ENCODE assay signal across 8 cellular contexts in genomic region chr6:73728548-73729205, GRCh38. TPM values are rescaled to one million over a fixed set of nuclear protein-coding genes. Genes with fewer than 3 reads are reported as not detected.
DNase-seq lines count a peak whose midpoint lies in the region; ATAC-seq lines count a peak whose summit lies in the region.

No MANE protein-coding gene starts in this region.

- POLR2A ChIA-PET in T-cell (lab: Charles Lee) = interaction anchor here in 1 of 2 donors (0.5 kb wide), 1 partner anchor 75 kb away, joined by 8 read pairs; the partner anchor contains the start of gene SLC17A5

- peak overlapping the region; percentile 62 for H3K27ac Mint-ChIP-seq in activated T-helper 1 cell treated with anti-CD3 and anti-CD28 coated beads, Interleukin-12 subunit alpha, Interleukin-12 subunit beta, Interleukin-2, Interleukin-4 antibody, amounts not matched to agents 30 ng/mL and 10 ng/mL and 1 ng/mL, durations not matched to agents 14 hours and 24 hours and 36 hours
- no peak overlapping the region for H3K27ac Mint-ChIP-seq in T-cell

- DNase-seq in activated T-helper 1 cell treated with anti-CD3 and anti-CD28 coated beads, Interleukin-12 subunit alpha, Interleukin-12 subunit beta, Interleukin-2, Interleukin-4 antibody, amounts not matched to agents 30 ng/mL and 10 ng/mL and 1 ng/mL, durations not matched to agents 14 hours and 24 hours and 36 hours (ENCODE audit: low spot score) = peak; percentile 15
- DNase-seq in T-cell (no peak), left cardiac atrium (no peak), midbrain (lab: John Stamatoyannopoulos, UW) (no peak)

- H3K4me1 Mint-ChIP-seq in activated T-helper 1 cell treated with anti-CD3 and anti-CD28 coated beads, Interleukin-12 subunit alpha, Interleukin-12 subunit beta, Interleukin-2, Interleukin-4 antibody, amounts not matched to agents 30 ng/mL and 10 ng/mL and 1 ng/mL, durations not matched to agents 14 hours and 24 hours and 36 hours (ENCODE audit: low read depth) = peaks cover 47% of the 10 kb centered on the region
- H3K4me1 Mint-ChIP-seq in T-cell = peaks cover 4 to 10% (median 5%) of the 10 kb centered on the region in 3 donors

- H3K36me3 Mint-ChIP-seq in activated T-helper 1 cell treated with anti-CD3 and anti-CD28 coated beads, Interleukin-12 subunit alpha, Interleukin-12 subunit beta, Interleukin-2, Interleukin-4 antibody, amounts not matched to agents 30 ng/mL and 10 ng/mL and 1 ng/mL, durations not matched to agents 14 hours and 24 hours and 36 hours (ENCODE audit: low read depth) = peaks cover 42% of the 10 kb centered on the region
- no peaks in the 10 kb centered on the region for H3K36me3 Mint-ChIP-seq in T-cell

- no peaks in the 10 kb centered on the region for H3K27me3 Mint-ChIP-seq in activated T-helper 1 cell treated with anti-CD3 and anti-CD28 coated beads, Interleukin-12 subunit alpha, Interleukin-12 subunit beta, Interleukin-2, Interleukin-4 antibody, amounts not matched to agents 30 ng/mL and 10 ng/mL and 1 ng/mL, durations not matched to agents 14 hours and 24 hours and 36 hours (ENCODE audit: insufficient read depth)
- no peaks in the 10 kb centered on the region for H3K27me3 Mint-ChIP-seq in T-cell

- intact Hi-C loops in activated T-helper 1 cell treated with anti-CD3 and anti-CD28 coated beads, Interleukin-12 subunit alpha, Interleukin-12 subunit beta, Interleukin-2, Interleukin-4 antibody, amounts not matched to agents 30 ng/mL and 10 ng/mL and 1 ng/mL, durations not matched to agents 14 hours and 24 hours and 36 hours (cut with micrococcal nuclease) = loop anchor here (1.0 to 10.0 kb wide), 5 partner anchors 33 to 1106 kb away; partner anchors contain the start of genes CGAS, EEF1A1 and KCNQ5
- intact Hi-C loops in left cardiac atrium (cut with DNase I) = no loop called here

- ATAC-seq in GM18502 (IDR thresholded peaks at IDR 0.05; ENCODE audit: poor library complexity, unreplicated experiment) (peak; percentile 73), GM21381 (IDR thresholded peaks at IDR 0.05; ENCODE audit: unreplicated experiment) (peak; percentile 64), HG03354 (IDR thresholded peaks at IDR 0.05; ENCODE audit: poor library complexity, severe bottlenecking, unreplicated experiment) (peak; percentile 51), T-cell (replicated peaks in 1 of 4) (no peak), left cardiac atrium (no peak), esophagus mucosa (no peak)

- CTCF ChIA-PET in T-cell (lab: Charles Lee) = interaction anchor here (1.0 to 1.2 kb wide), 3 partner anchors 8 to 1512 kb away, joined by 4 read pairs; no protein-coding TSS in a partner anchor

- peak overlapping the region; percentile 34 for H3K4me3 Mint-ChIP-seq in activated T-helper 1 cell treated with anti-CD3 and anti-CD28 coated beads, Interleukin-12 subunit alpha, Interleukin-12 subunit beta, Interleukin-2, Interleukin-4 antibody, amounts not matched to agents 30 ng/mL and 10 ng/mL and 1 ng/mL, durations not matched to agents 14 hours and 24 hours and 36 hours
- H3K4me3 Mint-ChIP-seq in T-cell = no peak overlapping the region

- no peaks in the 10 kb centered on the region for H3K9me3 Mint-ChIP-seq in activated T-helper 1 cell treated with anti-CD3 and anti-CD28 coated beads, Interleukin-12 subunit alpha, Interleukin-12 subunit beta, Interleukin-2, Interleukin-4 antibody, amounts not matched to agents 30 ng/mL and 10 ng/mL and 1 ng/mL, durations not matched to agents 14 hours and 24 hours and 36 hours
- H3K9me3 Mint-ChIP-seq in T-cell = no peaks in the 10 kb centered on the region

RNA-seq across cellular contexts. Expression of gene CD109, which starts 32.7 kb away (rescaled TPM):
- total RNA-seq in activated T-helper 1 cell treated with anti-CD3 and anti-CD28 coated beads, Interleukin-12 subunit alpha, Interleukin-12 subunit beta, Interleukin-2, Interleukin-4 antibody, amounts not matched to agents 30 ng/mL and 10 ng/mL and 1 ng/mL, durations not matched to agents 14 hours and 24 hours and 36 hours = 27.1 and 29.3 TPM in 2 replicates
- 1 to 10 TPM in 1 of 5 donors, under 1 TPM in 4; 0.59 to 1.0 (median 0.68) TPM for total RNA-seq in T-cell
- 10 to 100 TPM; 10.5 to 26.4 TPM for total RNA-seq in left cardiac atrium
- total RNA-seq in esophagus mucosa = 60.2 TPM

Comparison
In these comparisons a context has a peak if more than half of its experiments do, and no peak if none do; other contexts are left out.
1. ATAC-seq: peak in GM18502 (single experiment), GM21381 (single experiment) and HG03354 (single experiment); none in T-cell (0 of 4), left cardiac atrium (0 of 2) and esophagus mucosa (single experiment).
2. RNA of gene CD109, which starts 32.7 kb away (total RNA-seq): 60.2 TPM in esophagus mucosa (single experiment), 27.1 to 29.3 TPM in activated T-helper 1 cell treated with anti-CD3 and anti-CD28 coated beads, Interleukin-12 subunit alpha, Interleukin-12 subunit beta, Interleukin-2, Interleukin-4 antibody, amounts not matched to agents 30 ng/mL and 10 ng/mL and 1 ng/mL, durations not matched to agents 14 hours and 24 hours and 36 hours and 10.5 to 26.4 TPM in left cardiac atrium; 0.59 to 1.0 TPM in T-cell; every median in the first group is over 4 times any median in the second.